In genomic region chr14:100736269-100737180, GRCh38 we compare ENCODE assay signal across 28 cellular contexts. TPM values are rescaled to one million over a fixed set of nuclear protein-coding genes. Genes with fewer than 3 reads are reported as not detected.
DNase-seq lines count a peak whose midpoint lies in the region; FAIRE-seq and TF ChIP-seq lines count a peak whose summit lies in the region.
"Had no signal": no experiment of that assay in that cellular context is flagged by ENCODE, and none has a peak within 500 bp of the region (broad histone marks: within the 10 kb centered on the region; RNA-seq: fewer than 3 reads in every experiment).

No MANE protein-coding gene starts in this region.

- TF ChIP-seq POLR2A in GM12891 (IDR thresholded peaks at IDR 0.05; ENCODE audit: low read depth, low read length) = no peak

- no peak overlapping the region for H3K9ac ChIP-seq in neural progenitor cell

- in situ Hi-C loops in ACHN (cut with HindIII; ENCODE audit: low pct_ligation_motif_present, low pct_unique_long_range_greater_than_20kb, low sequenced_read_pairs) = no loop called here

- H3K4me1 Mint-ChIP-seq in neural progenitor cell = peaks cover 23% of the 10 kb centered on the region
- H3K4me1 Mint-ChIP-seq: naive thymus-derived CD8-positive, alpha-beta T cell; stimulated activated naive B cell treated with anti-CD40 and anti-IgM and Interleukin-4, amounts not matched to agents 10 μg/mL and 1 μg/mL and 100 μg/mL, for 72 hours had no signal

- no peak overlapping the region for H3K27ac Mint-ChIP-seq in neural progenitor cell
- H3K27ac Mint-ChIP-seq: CD8-positive, alpha-beta T cell; mesothelial cell of epicardium; naive thymus-derived CD8-positive, alpha-beta T cell; stimulated activated naive B cell treated with anti-CD40 and anti-IgM and Interleukin-4, amounts not matched to agents 10 μg/mL and 1 μg/mL and 100 μg/mL, for 72 hours; T-helper 2 cell treated with Interferon-gamma antibody and Interleukin-4, amounts not matched to agents 5 μg/mL and 100 μg/mL, for 36 hours had no signal

- peak overlapping the region; percentile 74 for H3K27ac ChIP-seq in neural progenitor cell
- H3K27ac ChIP-seq: colonic mucosa, HL-60, psoas muscle, thoracic aorta had no signal

- no peak for FAIRE-seq in GM12891 (lab: Jason Lieb, UNC)
- FAIRE-seq: small intestine had no signal

- peaks cover 4% of the 10 kb centered on the region for H3K36me3 Mint-ChIP-seq in neural progenitor cell
- H3K36me3 Mint-ChIP-seq: CD8-positive, alpha-beta T cell; naive thymus-derived CD8-positive, alpha-beta T cell; stimulated activated naive B cell treated with anti-CD40 and anti-IgM and Interleukin-4, amounts not matched to agents 10 μg/mL and 1 μg/mL and 100 μg/mL, for 72 hours had no signal

- peaks cover 23% of the 10 kb centered on the region for H4K20me1 ChIP-seq in neural progenitor cell (ENCODE audit: low read depth)

- DNase-seq in 8988T = peak; percentile 18
- DNase-seq in GM12891 (ENCODE audit: insufficient read length, low spot score) = peak; percentile 8
- peak; percentile 44 for DNase-seq in ecto neural progenitor cell (ENCODE audit: low spot score)
- peak; percentile 57 for DNase-seq in neural progenitor cell (ENCODE audit: low spot score)
- no peak for DNase-seq in ACHN
- DNase-seq in COR-L47 (lab: John Stamatoyannopoulos, UW) = no peak
- DNase-seq in NCI-H526 treated with DMSO at 0.1 percent for 48 hours (lab: John Stamatoyannopoulos, UW) = no peak
- DNase-seq in NCI-H1105 treated with DMSO at 0.1 percent for 48 hours (lab: John Stamatoyannopoulos, UW) = no peak
- DNase-seq: activated gamma-delta T cell treated with Interleukin-2 at 50 U/mL for 16 hours; CD8-positive, alpha-beta T cell; colonic mucosa; DMS53; naive thymus-derived CD8-positive, alpha-beta T cell; NCI-H1417 treated with DMSO at 0.1 percent for 48 hours; NCI-H2171; NCI-H526; psoas muscle; small intestine; stimulated activated CD4-positive, alpha-beta T cell treated with anti-CD3 and anti-CD28 coated beads, Interleukin-2, amount 100 ng/mL, for 48 hours; stimulated activated naive B cell treated with anti-CD40 and anti-IgM and Interleukin-4, amounts not matched to agents 10 μg/mL and 1 μg/mL and 100 μg/mL, for 72 hours had no signal

- peaks cover 46% of the 10 kb centered on the region for H3F3A ChIP-seq in neural progenitor cell (ENCODE audit: low read depth)

- no peaks in the 10 kb centered on the region for H3K36me3 ChIP-seq in neural progenitor cell
- H3K36me3 ChIP-seq: colonic mucosa, thoracic aorta had no signal

- TF ChIP-seq CTCF in neural progenitor cell (IDR thresholded peaks at IDR 0.05) = no peak

- peaks cover 2% of the 10 kb centered on the region for H3K27me3 Mint-ChIP-seq in neural progenitor cell (ENCODE audit: insufficient read depth, low read depth)

- H3K4me1 ChIP-seq in neural progenitor cell = peaks cover 9% of the 10 kb centered on the region
- H3K4me1 ChIP-seq: colonic mucosa, psoas muscle had no signal

- H3K4me3 ChIP-seq in neural progenitor cell = no peak overlapping the region
- H3K4me3 ChIP-seq: colonic mucosa, psoas muscle, thoracic aorta had no signal

- no peak overlapping the region for H2AFZ ChIP-seq in neural progenitor cell (replicated peaks)

- no peaks in the 10 kb centered on the region for H3K79me2 ChIP-seq in neural progenitor cell (ENCODE audit: low read depth)

- no peaks in the 10 kb centered on the region for H3K9me3 ChIP-seq in neural progenitor cell (ENCODE audit: low read depth)
- H3K9me3 ChIP-seq: colonic mucosa, thoracic aorta had no signal

- H3K27me3 ChIP-seq in neural progenitor cell = no peaks in the 10 kb centered on the region
- H3K27me3 ChIP-seq: colonic mucosa had no signal

- no peaks in the 10 kb centered on the region for H3K9me3 Mint-ChIP-seq in neural progenitor cell
- H3K9me3 Mint-ChIP-seq: CD8-positive, alpha-beta T cell; naive thymus-derived CD8-positive, alpha-beta T cell; stimulated activated naive B cell treated with anti-CD40 and anti-IgM and Interleukin-4, amounts not matched to agents 10 μg/mL and 1 μg/mL and 100 μg/mL, for 72 hours; T-helper 2 cell treated with Interferon-gamma antibody and Interleukin-4, amounts not matched to agents 5 μg/mL and 100 μg/mL, for 36 hours had no signal

- no peak overlapping the region for H3K4me2 ChIP-seq in neural progenitor cell

- H3K4me3 Mint-ChIP-seq in neural progenitor cell = no peak overlapping the region
- H3K4me3 Mint-ChIP-seq: CD8-positive, alpha-beta T cell; mesothelial cell of epicardium; naive thymus-derived CD8-positive, alpha-beta T cell; stimulated activated naive B cell treated with anti-CD40 and anti-IgM and Interleukin-4, amounts not matched to agents 10 μg/mL and 1 μg/mL and 100 μg/mL, for 72 hours; T-helper 2 cell treated with Interferon-gamma antibody and Interleukin-4, amounts not matched to agents 5 μg/mL and 100 μg/mL, for 36 hours had no signal

TF ChIP-seq in GM12891, 5 proteins besides CTCF, POLR2A, EP300 and RAD21:
- no peak for TF ChIP-seq PAX5 (IDR thresholded peaks at IDR 0.05; ENCODE audit: insufficient read depth, low read length, severe bottlenecking)
- no peak for TF ChIP-seq POU2F2 (IDR thresholded peaks at IDR 0.05; ENCODE audit: low read depth, low read length)
- TF ChIP-seq SPI1 (IDR thresholded peaks at IDR 0.05; ENCODE audit: low read depth, low read length) = no peak
- no peak for TF ChIP-seq POLR2AphosphoS5 (IDR thresholded peaks at IDR 0.05; ENCODE audit: low read depth, low read length)
- no peak for TF ChIP-seq TAF1 (IDR thresholded peaks at IDR 0.05; ENCODE audit: low read depth, low read length)
TF ChIP-seq in GM12891: peak in this region for 0.

RNA-seq across cellular contexts. Expression of gene DLK1, which starts 9.8 kb away (rescaled TPM):
- polyA plus RNA-seq in GM12891 (2012; ENCODE audit: low read depth, missing spikeins) = not detected
- 312 and 1,018 TPM in 2 replicates for total RNA-seq in neural progenitor cell (ENCODE audit: low replicate concordance)
- total RNA-seq: CD8-positive, alpha-beta T cell; fibroblast of lung; glomerular endothelial cell; M059J; naive thymus-derived CD8-positive, alpha-beta T cell; RPMI7951; thoracic aorta had no signal
- polyA plus RNA-seq: fibroblast of lung; naive thymus-derived CD8-positive, alpha-beta T cell had no signal

Comparison
In these comparisons a context has a peak if more than half of its experiments do, and no peak if none do; other contexts are left out.
1. DNase-seq: peak in 8988T (single experiment), GM12891 (single experiment), ecto neural progenitor cell (single experiment) and neural progenitor cell (single experiment); none in ACHN (single experiment), COR-L47 (single experiment), NCI-H526 treated with DMSO at 0.1 percent for 48 hours (single experiment) and NCI-H1105 treated with DMSO at 0.1 percent for 48 hours (single experiment).